ENCODE assay signal across 1 cellular context in the genomic region with DNA sequence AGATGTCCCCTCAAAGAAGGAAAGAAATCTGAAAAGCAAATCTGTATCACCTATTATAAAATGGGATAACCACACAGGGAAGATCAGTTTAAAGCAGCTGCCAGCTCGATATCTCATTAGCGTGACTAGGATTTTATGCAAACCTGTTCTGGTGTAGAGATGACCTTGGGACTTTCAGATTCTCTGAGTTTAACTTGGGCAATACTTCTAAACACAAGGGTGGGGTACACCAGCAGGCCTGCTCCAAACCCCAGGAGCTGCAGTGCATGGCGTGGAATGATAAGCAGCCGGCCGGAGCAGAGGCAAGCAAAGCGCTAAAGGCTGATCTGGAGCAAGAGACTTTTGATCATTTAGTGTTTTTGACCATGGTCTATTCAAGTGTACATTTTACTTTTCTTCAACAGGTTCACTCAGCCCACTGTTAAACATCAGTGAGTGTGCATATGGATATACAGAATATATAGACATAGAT.
TF ChIP-seq lines count a peak whose summit lies in the region.

No MANE protein-coding gene starts in this region.

TF ChIP-seq in HepG2, 621 proteins besides CTCF, POLR2A, EP300 and RAD21 (continued from another document and continues in another):
- TF ChIP-seq RERE (CRISPR knock-in tag; IDR thresholded peaks at IDR 0.05; ENCODE audit: low read depth), result no peak
- no peak for TF ChIP-seq ZNF329 (CRISPR knock-in tag; IDR thresholded peaks at IDR 0.05; ENCODE audit: low read depth)
- 0 out of 2 replicates have a peak, but pooled peaks have one; percentile 23 for TF ChIP-seq ZNF124 (CRISPR knock-in tag; IDR thresholded peaks at IDR 0.05)
- TF ChIP-seq ZSCAN21 (CRISPR knock-in tag; IDR thresholded peaks at IDR 0.05; ENCODE audit: borderline replicate concordance), result no peak
- TF ChIP-seq, protein P1, sequence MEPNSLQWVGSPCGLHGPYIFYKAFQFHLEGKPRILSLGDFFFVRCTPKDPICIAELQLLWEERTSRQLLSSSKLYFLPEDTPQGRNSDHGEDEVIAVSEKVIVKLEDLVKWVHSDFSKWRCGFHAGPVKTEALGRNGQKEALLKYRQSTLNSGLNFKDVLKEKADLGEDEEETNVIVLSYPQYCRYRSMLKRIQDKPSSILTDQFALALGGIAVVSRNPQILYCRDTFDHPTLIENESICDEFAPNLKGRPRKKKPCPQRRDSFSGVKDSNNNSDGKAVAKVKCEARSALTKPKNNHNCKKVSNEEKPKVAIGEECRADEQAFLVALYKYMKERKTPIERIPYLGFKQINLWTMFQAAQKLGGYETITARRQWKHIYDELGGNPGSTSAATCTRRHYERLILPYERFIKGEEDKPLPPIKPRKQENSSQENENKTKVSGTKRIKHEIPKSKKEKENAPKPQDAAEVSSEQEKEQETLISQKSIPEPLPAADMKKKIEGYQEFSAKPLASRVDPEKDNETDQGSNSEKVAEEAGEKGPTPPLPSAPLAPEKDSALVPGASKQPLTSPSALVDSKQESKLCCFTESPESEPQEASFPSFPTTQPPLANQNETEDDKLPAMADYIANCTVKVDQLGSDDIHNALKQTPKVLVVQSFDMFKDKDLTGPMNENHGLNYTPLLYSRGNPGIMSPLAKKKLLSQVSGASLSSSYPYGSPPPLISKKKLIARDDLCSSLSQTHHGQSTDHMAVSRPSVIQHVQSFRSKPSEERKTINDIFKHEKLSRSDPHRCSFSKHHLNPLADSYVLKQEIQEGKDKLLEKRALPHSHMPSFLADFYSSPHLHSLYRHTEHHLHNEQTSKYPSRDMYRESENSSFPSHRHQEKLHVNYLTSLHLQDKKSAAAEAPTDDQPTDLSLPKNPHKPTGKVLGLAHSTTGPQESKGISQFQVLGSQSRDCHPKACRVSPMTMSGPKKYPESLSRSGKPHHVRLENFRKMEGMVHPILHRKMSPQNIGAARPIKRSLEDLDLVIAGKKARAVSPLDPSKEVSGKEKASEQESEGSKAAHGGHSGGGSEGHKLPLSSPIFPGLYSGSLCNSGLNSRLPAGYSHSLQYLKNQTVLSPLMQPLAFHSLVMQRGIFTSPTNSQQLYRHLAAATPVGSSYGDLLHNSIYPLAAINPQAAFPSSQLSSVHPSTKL (CRISPR knock-in tag; IDR thresholded peaks at IDR 0.05), result 0 out of 2 replicates have a peak, but pooled peaks have one; percentile 32
- no peak for TF ChIP-seq DR1 (CRISPR knock-in tag; IDR thresholded peaks at IDR 0.05)
- TF ChIP-seq ZFAT (CRISPR knock-in tag; conservative IDR thresholded peaks at IDR 0.05), result no peak
- no peak for TF ChIP-seq ZNF569 (CRISPR knock-in tag; IDR thresholded peaks at IDR 0.05; ENCODE audit: borderline replicate concordance)
- TF ChIP-seq KDM2A (CRISPR knock-in tag; IDR thresholded peaks at IDR 0.05; ENCODE audit: borderline replicate concordance, low read depth), result no peak; the same call in 1 of the 2 replicates
- TF ChIP-seq U2AF2 (IDR thresholded peaks at IDR 0.05; ENCODE audit: low read depth, low read length), result no peak
- TF ChIP-seq ARHGAP35 (CRISPR knock-in tag; IDR thresholded peaks at IDR 0.05; ENCODE audit: borderline replicate concordance), result no peak
- TF ChIP-seq ZZZ3 (CRISPR knock-in tag; IDR thresholded peaks at IDR 0.05; ENCODE audit: borderline replicate concordance), result no peak
- TF ChIP-seq RARG (CRISPR knock-in tag; IDR thresholded peaks at IDR 0.05; ENCODE audit: low read depth), result no peak
- TF ChIP-seq ZNF552 (CRISPR knock-in tag; IDR thresholded peaks at IDR 0.05; ENCODE audit: borderline replicate concordance), result no peak
- TF ChIP-seq ZBTB37 (CRISPR knock-in tag; IDR thresholded peaks at IDR 0.05), result no peak
- no peak for TF ChIP-seq ZNF556 (CRISPR knock-in tag; IDR thresholded peaks at IDR 0.05; ENCODE audit: borderline replicate concordance)
- no peak for TF ChIP-seq ZBTB1 (CRISPR knock-in tag; IDR thresholded peaks at IDR 0.05; ENCODE audit: borderline replicate concordance)
- TF ChIP-seq MYPOP (CRISPR knock-in tag; IDR thresholded peaks at IDR 0.05), result 0 out of 2 replicates have a peak, but pooled peaks have one; percentile 12
- peak; percentile 40; the same call in 1 of the 2 replicates for TF ChIP-seq PHF21A (CRISPR knock-in tag; IDR thresholded peaks at IDR 0.05)
- TF ChIP-seq HMGXB4 (CRISPR knock-in tag; IDR thresholded peaks at IDR 0.05; ENCODE audit: borderline replicate concordance in 1 of 2, low read depth in 1 of 2), result peak in 1 of 2 experiments; percentile 31; a peak in 1 of 4 replicates
- 0 out of 2 replicates have a peak, but pooled peaks have one; percentile 35 for TF ChIP-seq MBD4 (IDR thresholded peaks at IDR 0.05; ENCODE audit: borderline replicate concordance, low read length)
- 0 out of 2 replicates have a peak, but pooled peaks have one; percentile 26 for TF ChIP-seq ZNF501 (CRISPR knock-in tag; IDR thresholded peaks at IDR 0.05)
- 0 out of 2 replicates have a peak, but pooled peaks have one; percentile 17 for TF ChIP-seq PHF8 (CRISPR knock-in tag; IDR thresholded peaks at IDR 0.05)
- 0 out of 2 replicates have a peak, but pooled peaks have one; percentile 40 for TF ChIP-seq TOE1 (CRISPR knock-in tag; IDR thresholded peaks at IDR 0.05)
- no peak for TF ChIP-seq ZNF704 (CRISPR knock-in tag; IDR thresholded peaks at IDR 0.05; ENCODE audit: borderline replicate concordance)
- no peak for TF ChIP-seq HCFC1 (IDR thresholded peaks at IDR 0.05; ENCODE audit: low read depth, low read length)
- TF ChIP-seq ZNF557 (CRISPR knock-in tag; IDR thresholded peaks at IDR 0.05), result no peak
- TF ChIP-seq SPEN (CRISPR knock-in tag; IDR thresholded peaks at IDR 0.05; ENCODE audit: low read depth), result no peak
- TF ChIP-seq, protein P2, sequence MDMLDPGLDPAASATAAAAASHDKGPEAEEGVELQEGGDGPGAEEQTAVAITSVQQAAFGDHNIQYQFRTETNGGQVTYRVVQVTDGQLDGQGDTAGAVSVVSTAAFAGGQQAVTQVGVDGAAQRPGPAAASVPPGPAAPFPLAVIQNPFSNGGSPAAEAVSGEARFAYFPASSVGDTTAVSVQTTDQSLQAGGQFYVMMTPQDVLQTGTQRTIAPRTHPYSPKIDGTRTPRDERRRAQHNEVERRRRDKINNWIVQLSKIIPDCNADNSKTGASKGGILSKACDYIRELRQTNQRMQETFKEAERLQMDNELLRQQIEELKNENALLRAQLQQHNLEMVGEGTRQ (IDR thresholded peaks at IDR 0.05; ENCODE audit: low read depth, low read length), result no peak
- TF ChIP-seq, protein P2 (CRISPR knock-in tag; IDR thresholded peaks at IDR 0.05; ENCODE audit: borderline replicate concordance), result no peak
- peak; percentile 38; the same call in 1 of the 2 replicates for TF ChIP-seq ZNF44 (CRISPR knock-in tag; IDR thresholded peaks at IDR 0.05)
- TF ChIP-seq FOXK2 (IDR thresholded peaks at IDR 0.05), result no peak
- TF ChIP-seq NONO (IDR thresholded peaks at IDR 0.05), result no peak
- TF ChIP-seq NONO (CRISPR knock-in tag; conservative IDR thresholded peaks at IDR 0.05), result no peak
